In the genomic region with DNA sequence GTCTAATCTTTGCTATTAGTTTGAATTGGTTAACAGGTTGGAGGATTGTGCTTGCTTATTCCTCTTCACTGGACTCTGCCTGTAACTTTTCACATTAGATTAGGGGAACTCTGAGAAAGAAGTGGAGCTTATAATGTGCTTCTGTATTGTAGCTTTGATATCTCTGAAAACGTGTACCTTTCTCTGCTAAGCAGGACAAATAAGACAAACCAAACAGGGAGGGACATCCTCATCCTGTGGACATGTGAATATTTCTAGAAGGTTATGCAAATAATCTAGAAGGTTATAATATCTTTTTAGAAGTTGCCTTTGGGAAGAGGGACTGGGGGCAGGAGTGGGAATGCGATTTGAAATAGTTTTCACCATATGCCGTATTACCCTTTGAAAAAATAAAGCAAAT, we compare ENCODE assay signal across 16 cellular contexts. TPM values are rescaled to one million over a fixed set of nuclear protein-coding genes. Genes with fewer than 3 reads are reported as not detected.
DNase-seq lines count a peak whose midpoint lies in the region; ATAC-seq and TF ChIP-seq lines count a peak whose summit lies in the region.
"Had no signal": no experiment of that assay in that cellular context is flagged by ENCODE, and none has a peak within 500 bp of the region (broad histone marks: within the 10 kb centered on the region; RNA-seq: fewer than 3 reads in every experiment).

No MANE protein-coding gene starts in this region.

- H3K27me3 Mint-ChIP-seq in activated T-cell treated with anti-CD3 and anti-CD28 coated beads, Interleukin-2, amount 50 U/mL, for 72 hours (ENCODE audit: low read depth): no peaks in the 10 kb centered on the region
- H3K27me3 Mint-ChIP-seq in central memory CD8-positive, alpha-beta T cell: no peaks in the 10 kb centered on the region

- H3K4me1 Mint-ChIP-seq in activated T-cell treated with anti-CD3 and anti-CD28 coated beads, Interleukin-2, amount 50 U/mL, for 72 hours (ENCODE audit: low read depth): peaks cover 25% of the 10 kb centered on the region
- H3K4me1 Mint-ChIP-seq in central memory CD8-positive, alpha-beta T cell: peaks cover 86% of the 10 kb centered on the region
- H3K4me1 Mint-ChIP-seq in stimulated activated effector memory CD8-positive, alpha-beta T cell treated with anti-CD3 and anti-CD28 coated beads, Interleukin-12 subunit alpha, Interleukin-12 subunit beta, amount 100 ng/mL, for 72 hours: peaks cover 70% of the 10 kb centered on the region

- peak overlapping the region; percentile 7 for H3K27ac Mint-ChIP-seq in activated T-cell treated with anti-CD3 and anti-CD28 coated beads, Interleukin-2, amount 50 U/mL, for 72 hours
- peak overlapping the region; percentile 75 for H3K27ac Mint-ChIP-seq in central memory CD8-positive, alpha-beta T cell (ENCODE audit: low read depth)
- H3K27ac Mint-ChIP-seq in stimulated activated effector memory CD8-positive, alpha-beta T cell treated with anti-CD3 and anti-CD28 coated beads, Interleukin-12 subunit alpha, Interleukin-12 subunit beta, amount 100 ng/mL, for 72 hours: peak overlapping the region; percentile 75
- H3K27ac Mint-ChIP-seq: GM23338 had no signal

- no peak for ATAC-seq in activated T-cell treated with anti-CD3 and anti-CD28 coated beads, Interleukin-2, amount 50 U/mL, for 72 hours (replicated peaks in 1 of 2)
- no peak for ATAC-seq in central memory CD8-positive, alpha-beta T cell (replicated peaks; ENCODE audit: extremely low read depth, poor library complexity, severe bottlenecking)
- no peak for ATAC-seq in stimulated activated effector memory CD8-positive, alpha-beta T cell treated with anti-CD3 and anti-CD28 coated beads, Interleukin-12 subunit alpha, Interleukin-12 subunit beta, amount 100 ng/mL, for 72 hours
- no peak for ATAC-seq in foreskin keratinocyte
- ATAC-seq: GM23338 had no signal

- no peak for DNase-seq in activated T-cell treated with anti-CD3 and anti-CD28 coated beads, Interleukin-2, amount 50 U/mL, for 72 hours
- DNase-seq in activated T-cell treated with anti-CD3 and anti-CD28 coated beads, Interleukin-2, amount 50 U/mL, for 1 hour: no peak
- DNase-seq in LNCaP clone FGC (ENCODE audit: low read depth) (peak; percentile 64), foreskin keratinocyte (no peak), hepatic stellate cell (ENCODE audit: low spot score) (no peak)
- no peak for DNase-seq in central memory CD8-positive, alpha-beta T cell (ENCODE audit: low spot score in 2 of 2)
- no peak for DNase-seq in stimulated activated effector memory CD8-positive, alpha-beta T cell treated with anti-CD3 and anti-CD28 coated beads, Interleukin-12 subunit alpha, Interleukin-12 subunit beta, amount 100 ng/mL, for 72 hours (ENCODE audit: low spot score in 2 of 2)
- DNase-seq in effector CD4-positive, alpha-beta T cell: no peak
- DNase-seq: NCI-H187, NCI-H446, NCI-H526, SHP77 had no signal

- peaks cover 3 to 4% of the 10 kb centered on the region in 2 donors for H3K36me3 Mint-ChIP-seq in activated T-cell treated with anti-CD3 and anti-CD28 coated beads, Interleukin-2, amount 50 U/mL, for 72 hours (ENCODE audit: insufficient read depth in 2 of 2)
- H3K36me3 Mint-ChIP-seq in central memory CD8-positive, alpha-beta T cell (ENCODE audit: insufficient read depth): peaks cover 18% of the 10 kb centered on the region
- peaks cover 17% of the 10 kb centered on the region for H3K36me3 Mint-ChIP-seq in stimulated activated effector memory CD8-positive, alpha-beta T cell treated with anti-CD3 and anti-CD28 coated beads, Interleukin-12 subunit alpha, Interleukin-12 subunit beta, amount 100 ng/mL, for 72 hours

- TF ChIP-seq CTCF in LNCaP clone FGC (IDR thresholded peaks at IDR 0.05; ENCODE audit: control insufficient read depth, extremely low read depth, insufficient read depth) (no peak), foreskin keratinocyte (conservative IDR thresholded peaks at IDR 0.05) (no peak)

- H3K27ac ChIP-seq in foreskin keratinocyte: no peak overlapping the region
- H3K27ac ChIP-seq: KMS-11 had no signal

- H3K4me1 ChIP-seq in foreskin keratinocyte: no peaks in the 10 kb centered on the region

- H3K4me3 Mint-ChIP-seq in activated T-cell treated with anti-CD3 and anti-CD28 coated beads, Interleukin-2, amount 50 U/mL, for 72 hours: no peak overlapping the region
- peak overlapping the region; percentile 28 for H3K4me3 Mint-ChIP-seq in central memory CD8-positive, alpha-beta T cell
- H3K4me3 Mint-ChIP-seq in stimulated activated effector memory CD8-positive, alpha-beta T cell treated with anti-CD3 and anti-CD28 coated beads, Interleukin-12 subunit alpha, Interleukin-12 subunit beta, amount 100 ng/mL, for 72 hours: no peak overlapping the region
- H3K4me3 Mint-ChIP-seq: CD14-positive monocyte, GM23338 had no signal

- peaks cover 7% of the 10 kb centered on the region for H3K27me3 ChIP-seq in foreskin keratinocyte

- no peaks in the 10 kb centered on the region for H3K9me3 Mint-ChIP-seq in activated T-cell treated with anti-CD3 and anti-CD28 coated beads, Interleukin-2, amount 50 U/mL, for 72 hours
- no peaks in the 10 kb centered on the region for H3K9me3 Mint-ChIP-seq in central memory CD8-positive, alpha-beta T cell
- no peaks in the 10 kb centered on the region for H3K9me3 Mint-ChIP-seq in stimulated activated effector memory CD8-positive, alpha-beta T cell treated with anti-CD3 and anti-CD28 coated beads, Interleukin-12 subunit alpha, Interleukin-12 subunit beta, amount 100 ng/mL, for 72 hours
- H3K9me3 Mint-ChIP-seq: CD14-positive monocyte, GM23338 had no signal

- H3K4me3 ChIP-seq in LNCaP clone FGC (ENCODE audit: low read depth, low read length): no peak overlapping the region
- H3K4me3 ChIP-seq: GM23338, HAP-1 had no signal

RNA-seq across cellular contexts. Expression of gene IQGAP2, which starts 11.7 kb away (rescaled TPM):
- 100 to 1,000 TPM in 1 of 2 donors, 10 to 100 TPM in 1; 78.0 to 108 TPM for total RNA-seq in activated T-cell treated with anti-CD3 and anti-CD28 coated beads, Interleukin-2, amount 50 U/mL, for 72 hours
- total RNA-seq in foreskin keratinocyte: 0.11 TPM in 1 of 2 replicates, not detected in the other
- polyA plus RNA-seq in foreskin keratinocyte: not detected in 2 replicates

Comparison
In these comparisons a context has a peak if more than half of its experiments do, and no peak if none do; other contexts are left out.
1. H3K27ac Mint-ChIP-seq: peak in every context shown above with its lines; median percentile 75 in central memory CD8-positive, alpha-beta T cell; 75 in stimulated activated effector memory CD8-positive, alpha-beta T cell treated with anti-CD3 and anti-CD28 coated beads, Interleukin-12 subunit alpha, Interleukin-12 subunit beta, amount 100 ng/mL, for 72 hours; 7 in activated T-cell treated with anti-CD3 and anti-CD28 coated beads, Interleukin-2, amount 50 U/mL, for 72 hours.
2. RNA of gene IQGAP2, which starts 11.7 kb away (total RNA-seq): 78.0 to 108 TPM in activated T-cell treated with anti-CD3 and anti-CD28 coated beads, Interleukin-2, amount 50 U/mL, for 72 hours; 0.11 TPM in foreskin keratinocyte; every median in the first group is over 10 times any median in the second.